ENCODE assay signal across 8 cellular contexts in the genomic region with DNA sequence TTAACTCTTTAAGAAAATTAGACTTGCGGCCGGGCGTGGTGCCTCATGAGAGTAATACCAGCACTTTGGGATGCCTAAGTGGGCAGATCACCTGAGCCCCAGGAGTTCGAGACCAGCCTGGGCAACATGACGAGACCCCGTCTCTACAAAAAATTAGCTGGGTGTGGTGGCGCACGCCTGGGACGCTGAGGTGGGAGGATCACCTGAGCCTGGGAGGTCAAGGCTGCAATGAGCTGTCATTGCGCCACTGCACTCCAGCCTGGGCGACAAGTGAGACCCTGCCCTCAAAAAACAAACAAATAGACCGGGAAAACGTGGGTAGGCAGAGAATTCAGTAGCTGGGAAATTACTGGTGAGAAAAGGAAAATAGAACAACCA. TPM values are rescaled to one million over a fixed set of nuclear protein-coding genes. Genes with fewer than 3 reads are reported as not detected.
A peak's percentile ranks its signal among the peaks of the same experiment; 100 is the strongest.
DNase-seq lines count a peak whose midpoint lies in the region; ATAC-seq and TF ChIP-seq lines count a peak whose summit lies in the region.

No MANE protein-coding gene starts in this region.

- peak overlapping the region; percentile 90 for H3K4me3 ChIP-seq in epithelial cell of proximal tubule (ENCODE audit: low read depth, low read length)

- POLR2A ChIA-PET in RWPE1 (lab: Yijun Ruan, JAX; ENCODE audit: low non-redundant PET), result interaction anchor here (0.7 kb wide), 1 partner anchor 56 kb away, joined by 3 read pairs; no protein-coding TSS in a partner anchor

- intact Hi-C loops in posterior vena cava (cut with DNase I), result no loop called here

- peaks cover 16% of the 10 kb centered on the region for H3K4me1 Mint-ChIP-seq in progenitor cell of endocrine pancreas (ENCODE audit: low read depth)

- H3K27ac ChIP-seq in RWPE1, result peak overlapping the region; percentile 65

- H3K9me3 Mint-ChIP-seq in progenitor cell of endocrine pancreas (ENCODE audit: low read depth), result no peaks in the 10 kb centered on the region

- TF ChIP-seq CTCF in RWPE1 (conservative IDR thresholded peaks at IDR 0.05; ENCODE audit: low read depth) (no peak), epithelial cell of proximal tubule (conservative IDR thresholded peaks at IDR 0.05; ENCODE audit: low read depth, low read length) (no peak), progenitor cell of endocrine pancreas (IDR thresholded peaks at IDR 0.05; ENCODE audit: unreplicated experiment) (no peak)

- no peak for ATAC-seq in HG03521 (IDR thresholded peaks at IDR 0.05; ENCODE audit: unreplicated experiment)
- no peak for ATAC-seq in HG03196 (IDR thresholded peaks at IDR 0.05; ENCODE audit: unreplicated experiment)

- peak overlapping the region; percentile 99 for H3K27ac Mint-ChIP-seq in progenitor cell of endocrine pancreas

- H3K4me3 Mint-ChIP-seq in progenitor cell of endocrine pancreas (ENCODE audit: low read depth), result peak overlapping the region; percentile 100

- peaks cover 6% of the 10 kb centered on the region for H3K36me3 Mint-ChIP-seq in progenitor cell of endocrine pancreas (ENCODE audit: insufficient read depth)

- CTCF ChIA-PET in RWPE1 (lab: Yijun Ruan, JAX), result no interaction called here

- H3K27me3 Mint-ChIP-seq in progenitor cell of endocrine pancreas, result no peaks in the 10 kb centered on the region

- DNase-seq in COLO668 (lab: John Stamatoyannopoulos, UW; ENCODE audit: unreplicated experiment) (peak; percentile 14), RWPE1 (ENCODE audit: low spot score) (no peak), epithelial cell of proximal tubule (ENCODE audit: low read depth) (no peak), progenitor cell of endocrine pancreas (ENCODE audit: low spot score, unreplicated experiment) (no peak), DMS79 (lab: John Stamatoyannopoulos, UW) (no peak), posterior vena cava (ENCODE audit: low spot score) (no peak)

RNA-seq across cellular contexts. Expression of a gene that starts 0.7 kb away (rescaled TPM):
- total RNA-seq in epithelial cell of proximal tubule (28.7 and 66.1 TPM in 2 replicates), progenitor cell of endocrine pancreas (49.0 and 50.3 TPM in 2 replicates), posterior vena cava (10 to 100 TPM; 15.5 to 16.1 TPM)
